In the genomic region with DNA sequence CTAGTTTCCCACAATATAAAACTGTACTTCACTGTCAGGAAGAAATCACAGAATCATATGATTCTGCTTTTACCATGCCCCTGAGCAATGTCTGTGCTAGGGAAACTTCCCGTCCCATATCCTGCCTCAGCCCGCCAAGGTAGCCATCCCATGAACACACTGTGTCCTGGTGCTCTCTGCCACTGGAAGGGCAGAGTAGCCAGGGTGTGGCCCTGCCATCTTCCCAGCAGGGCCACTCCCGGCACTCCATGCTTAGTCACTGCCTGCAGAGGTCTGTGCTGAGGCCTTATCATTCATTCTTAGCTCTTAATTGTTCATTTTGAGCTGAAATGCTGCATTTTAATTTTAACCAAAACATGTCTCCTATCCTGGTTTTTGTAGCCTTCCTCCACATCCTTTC, we compare ENCODE assay signal across 10 cellular contexts. TPM values are rescaled to one million over a fixed set of nuclear protein-coding genes. Genes with fewer than 3 reads are reported as not detected.
DNase-seq lines count a peak whose midpoint lies in the region; ATAC-seq and TF ChIP-seq lines count a peak whose summit lies in the region.
"Had no signal": no experiment of that assay in that cellular context is flagged by ENCODE, and none has a peak within 500 bp of the region (broad histone marks: within the 10 kb centered on the region; RNA-seq: fewer than 3 reads in every experiment).

No MANE protein-coding gene starts in this region.

- no peaks in the 10 kb centered on the region for H3K9me3 ChIP-seq in Caco-2
- no peaks in the 10 kb centered on the region for H3K9me3 ChIP-seq in colonic mucosa
- H3K9me3 ChIP-seq in BE2C = no peaks in the 10 kb centered on the region

- no peak overlapping the region for H3K4me3 ChIP-seq in Caco-2 (ENCODE audit: low read depth, low read length)
- H3K4me3 ChIP-seq in colonic mucosa = no peak overlapping the region
- no peak overlapping the region for H3K4me3 ChIP-seq in BE2C (ENCODE audit: low read depth, low read length)

- H3K4me3 Mint-ChIP-seq in Caco-2 (ENCODE audit: unreplicated experiment) (no peak overlapping the region), natural killer cell (no peak overlapping the region)

- H3K27ac Mint-ChIP-seq in Caco-2 (ENCODE audit: unreplicated experiment) (peak overlapping the region; percentile 35), natural killer cell (peak overlapping the region; percentile 72 to 88)

- BruUV-seq in Caco-2 (replicated peaks; lab: Mats Ljungman, UMichigan) = no TSS peak

- no peak for ATAC-seq in natural killer cell

- CTCF ChIA-PET in Caco-2 (lab: Charles Lee) = no interaction called here

- no peak overlapping the region for H3K9ac ChIP-seq in colonic mucosa (ENCODE audit: low read depth in 2 of 2, low read length in 2 of 2)

- H3K27me3 Mint-ChIP-seq in Caco-2 (ENCODE audit: insufficient read depth, unreplicated experiment) = no peaks in the 10 kb centered on the region
- H3K27me3 Mint-ChIP-seq in natural killer cell (ENCODE audit: low read depth in 2 of 2) = no peaks in the 10 kb centered on the region

- H3K9me3 Mint-ChIP-seq in Caco-2 (ENCODE audit: unreplicated experiment) (no peaks in the 10 kb centered on the region), natural killer cell (no peaks in the 10 kb centered on the region)

- H3K4me1 Mint-ChIP-seq in Caco-2 (ENCODE audit: low read depth, unreplicated experiment) (peaks cover 13% of the 10 kb centered on the region), natural killer cell (peaks cover 12 to 13% of the 10 kb centered on the region in 2 donors)

- H3K36me3 Mint-ChIP-seq in Caco-2 (ENCODE audit: insufficient read depth, unreplicated experiment) = peaks cover 97% of the 10 kb centered on the region
- peaks cover 23% of the 10 kb centered on the region for H3K36me3 Mint-ChIP-seq in natural killer cell

- H3K27me3 ChIP-seq in Caco-2 (replicated peaks; ENCODE audit: control insufficient read depth, insufficient read depth, low read length) = no peaks in the 10 kb centered on the region
- H3K27me3 ChIP-seq in colonic mucosa = no peaks in the 10 kb centered on the region
- no peaks in the 10 kb centered on the region for H3K27me3 ChIP-seq in BE2C

- intact Hi-C loops in Caco-2 (cut with micrococcal nuclease; ENCODE audit: unreplicated experiment) (no loop called here), colonic mucosa (cut with DNase I) (no loop called here), natural killer cell (cut with micrococcal nuclease) (no loop called here)

- no peak for TF ChIP-seq CTCF in Caco-2 (IDR thresholded peaks at IDR 0.05; ENCODE audit: insufficient read depth in 1 of 2, low read depth in 1 of 2, low read length in 1 of 2, severe bottlenecking in 1 of 2, unreplicated experiment in 1 of 2)
- no peak for TF ChIP-seq CTCF in colonic mucosa (IDR thresholded peaks at IDR 0.05)
- no peak for TF ChIP-seq CTCF in natural killer cell (IDR thresholded peaks at IDR 0.05)
- no peak for TF ChIP-seq CTCF in BE2C (IDR thresholded peaks at IDR 0.05; ENCODE audit: low read depth, low read length)

- DNase-seq in Caco-2 = no peak
- peak; percentile 54 for DNase-seq in NCI-H460 (ENCODE audit: extremely low read depth, low read depth)
- peak; percentile 22 for DNase-seq in colonic mucosa
- DNase-seq in natural killer cell = no peak
- DNase-seq in anterior cingulate cortex (lab: John Stamatoyannopoulos, UW) = no peak
- no peak for DNase-seq in midbrain (lab: John Stamatoyannopoulos, UW)
- no peak for DNase-seq in BE2C
- no peak for DNase-seq in DMS 273 treated with DMSO at 0.1 percent for 48 hours (lab: John Stamatoyannopoulos, UW)
- DNase-seq: GDM1, NCI-H1930 had no signal

- peaks cover 3% of the 10 kb centered on the region; the same call in 1 of the 2 replicates for H3K4me1 ChIP-seq in Caco-2
- H3K4me1 ChIP-seq in colonic mucosa = no peaks in the 10 kb centered on the region
- H3K4me1 ChIP-seq in BE2C = peaks cover 8% of the 10 kb centered on the region

- POLR2A ChIA-PET in Caco-2 (lab: Charles Lee) = no interaction called here

- H3K36me3 ChIP-seq in Caco-2 (ENCODE audit: control insufficient read depth, insufficient read depth, low read length) (no peaks in the 10 kb centered on the region), colonic mucosa (peaks cover 18% of the 10 kb centered on the region), BE2C (peaks cover 78% of the 10 kb centered on the region)

- H3K27ac ChIP-seq in colonic mucosa = no peak overlapping the region

RNA-seq across cellular contexts. Expression of a gene that starts 31.8 kb away (rescaled TPM):
- total RNA-seq in Caco-2 (2022) (56.7 and 63.7 TPM in 2 replicates), colonic mucosa (10 to 100 TPM; 30.5 to 31.7 TPM), natural killer cell (10 to 100 TPM; 40.6 to 48.8 (median 41.5) TPM)
- 49.8 and 60.6 TPM in 2 replicates for total RNA-seq in NCI-H460 (2014; rRNA removed; shearing (Covaris generic))
- polyA plus RNA-seq in NCI-H460 (2014; cell fraction: nucleus; rRNA removed) = 27.7 and 32.0 TPM in 2 replicates
- 34.9 TPM for polyA plus RNA-seq in BE2C (2012; ENCODE audit: insufficient read depth, insufficient read length, low read depth)

RNA-seq across cellular contexts. Expression of a gene that starts 32.2 kb away (rescaled TPM):
- total RNA-seq in Caco-2 (2022) = 96.4 and 105 TPM in 2 replicates
- 41.2 and 50.2 TPM in 2 replicates for total RNA-seq in NCI-H460 (2014; rRNA removed; shearing (Covaris generic))
- 27.9 and 32.2 TPM in 2 replicates for polyA plus RNA-seq in NCI-H460 (2014; cell fraction: nucleus; rRNA removed)
- 10 to 100 TPM; 20.2 to 27.6 TPM for total RNA-seq in colonic mucosa
- 10 to 100 TPM; 13.4 to 16.1 (median 14.1) TPM for total RNA-seq in natural killer cell
- polyA plus RNA-seq in BE2C (2012; ENCODE audit: insufficient read depth, insufficient read length, low read depth) = 38.5 TPM

Comparison
In these comparisons a context has a peak if more than half of its experiments do, and no peak if none do; other contexts are left out.
1. DNase-seq: peak in NCI-H460 (single experiment) and colonic mucosa (single experiment); none in Caco-2 (0 of 2), natural killer cell (single experiment), anterior cingulate cortex (0 of 58), midbrain (single experiment), BE2C (single experiment) and DMS 273 treated with DMSO at 0.1 percent for 48 hours (single experiment).